ENCODE assay signal across 6 cellular contexts in the genomic region with DNA sequence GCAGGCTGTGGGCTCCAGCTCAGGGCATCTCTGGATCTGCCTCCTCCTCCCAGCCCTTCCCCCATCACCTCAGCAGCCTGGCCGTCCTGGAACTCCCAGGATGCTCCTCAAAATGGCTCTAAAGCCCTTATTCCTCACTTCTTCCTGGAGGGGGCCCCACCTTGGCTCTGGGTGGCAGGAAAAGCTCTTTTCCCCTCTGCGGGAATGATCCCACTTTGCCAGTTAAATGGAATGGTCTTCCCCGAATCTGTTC.
A peak's percentile ranks its signal among the peaks of the same experiment; 100 is the strongest.
DNase-seq lines count a peak whose midpoint lies in the region; ATAC-seq, FAIRE-seq and TF ChIP-seq lines count a peak whose summit lies in the region.
"Not testable (repeated sequence)": the region's sequence is repeated elsewhere in the genome, so short reads cannot be mapped to it uniquely, and the experiment has no call there.

No MANE protein-coding gene starts in this region.

- not testable (repeated sequence) for H3K79me1 ChIP-seq in H1 (ENCODE audit: low read depth, low read length)

- H3K4ac ChIP-seq in H1 (replicated peaks; ENCODE audit: insufficient read length, low read depth, low read length) = not testable (repeated sequence)

- H4K91ac ChIP-seq in H1 (replicated peaks; ENCODE audit: insufficient read length, low read length) = not testable (repeated sequence)

- not testable (repeated sequence) for H2BK15ac ChIP-seq in H1 (ENCODE audit: low read length)

- H3K4me3 ChIP-seq in RWPE2 (ENCODE audit: severe bottlenecking); H1 (ENCODE audit: extremely low read depth in 1 of 4, insufficient read depth in 2 of 4, low read depth in 3 of 4, low read length in 4 of 4); neural progenitor cell; spleen: not testable (repeated sequence)

- H3K4me2 ChIP-seq in H1 (ENCODE audit: insufficient read depth in 1 of 2, low read depth in 2 of 2, low read length in 2 of 2); neural progenitor cell: not testable (repeated sequence)

- intact Hi-C loops in spleen (cut with DNase I; ENCODE audit: low total_unique reads) = not testable (repeated sequence)

- H3K14ac ChIP-seq in H1 (ENCODE audit: insufficient read length) = not testable (repeated sequence)

- H3K23ac ChIP-seq in H1 (ENCODE audit: insufficient read length) = not testable (repeated sequence)

- not testable (repeated sequence) for FAIRE-seq in H1 (lab: Jason Lieb, UNC)

- not testable (repeated sequence) for H3K27ac ChIP-seq in RWPE2 (ENCODE audit: poor library complexity, severe bottlenecking); H1 (ENCODE audit: low read depth, low read length); neural progenitor cell; spleen

- not testable (repeated sequence) for H3K4me1 ChIP-seq in RWPE2 (ENCODE audit: insufficient read depth, poor library complexity, severe bottlenecking); H1 (replicated peaks in 1 of 4; ENCODE audit: control insufficient read depth in 3 of 4, insufficient read depth in 4 of 4, low read length in 3 of 4); neural progenitor cell; spleen

- not testable (repeated sequence) for H4K5ac ChIP-seq in H1 (ENCODE audit: insufficient read length, low read depth, low read length)

- not testable (repeated sequence) for H3K4me3 Mint-ChIP-seq in neural progenitor cell

- H3K18ac ChIP-seq in H1 (ENCODE audit: extremely low read depth, low read length) = not testable (repeated sequence)

- not testable (repeated sequence) for H3K36me3 ChIP-seq in RWPE2 (ENCODE audit: low read depth); H1 (ENCODE audit: control insufficient read depth in 2 of 4, insufficient read depth in 4 of 4, low read length in 3 of 4); neural progenitor cell; spleen

- peak overlapping the region; percentile 92 for H3K27ac Mint-ChIP-seq in neural progenitor cell

- ATAC-seq in RWPE2 (ENCODE audit: low read depth) = not testable (repeated sequence)

- not testable (repeated sequence) for H3K56ac ChIP-seq in H1 (replicated peaks; ENCODE audit: insufficient read length, low read depth, low read length)

- H3K27me3 Mint-ChIP-seq in neural progenitor cell (ENCODE audit: insufficient read depth, low read depth) = not testable (repeated sequence)

- TF ChIP-seq CTCF in RWPE2 (IDR thresholded peaks at IDR 0.05; ENCODE audit: poor library complexity, severe bottlenecking); H1 (IDR thresholded peaks at IDR 0.05; ENCODE audit: control extremely low read depth in 1 of 3, insufficient read depth in 1 of 3, low read depth in 1 of 3, low read length in 3 of 3); neural progenitor cell (IDR thresholded peaks at IDR 0.05); spleen (IDR thresholded peaks at IDR 0.05 in 8 of 11, conservative IDR thresholded peaks at IDR 0.05 in 3 of 11): not testable (repeated sequence)

- not testable (repeated sequence) for H2AFZ ChIP-seq in H1 (ENCODE audit: low read length); neural progenitor cell (replicated peaks)

- H4K20me1 ChIP-seq in H1 (replicated peaks in 1 of 2; ENCODE audit: control insufficient read depth in 1 of 2, insufficient read depth in 2 of 2, low read length in 2 of 2); neural progenitor cell (ENCODE audit: low read depth): not testable (repeated sequence)

- not testable (repeated sequence) for H3K9me3 ChIP-seq in RWPE2 (ENCODE audit: severe bottlenecking); H1 (ENCODE audit: insufficient read depth in 2 of 2, low read depth in 1 of 2, low read length in 1 of 2); neural progenitor cell (ENCODE audit: low read depth); spleen

- not testable (repeated sequence) for H3F3A ChIP-seq in neural progenitor cell (ENCODE audit: low read depth)

- H2AK5ac ChIP-seq in H1 (ENCODE audit: low read depth, low read length) = not testable (repeated sequence)

- H2BK120ac ChIP-seq in H1 (replicated peaks; ENCODE audit: low read depth, low read length) = not testable (repeated sequence)

- not testable (repeated sequence) for H3K79me2 ChIP-seq in H1 (ENCODE audit: control insufficient read depth in 1 of 2, insufficient read depth in 2 of 2, low read length in 2 of 2); neural progenitor cell (ENCODE audit: low read depth)

- not testable (repeated sequence) for H3K36me3 Mint-ChIP-seq in neural progenitor cell

- POLR2A ChIA-PET in H1 (lab: Charles Lee; ENCODE audit: partially characterized antibody) = not testable (repeated sequence)

- TF ChIP-seq EP300 in H1 (IDR thresholded peaks at IDR 0.05; ENCODE audit: borderline replicate concordance in 1 of 2, low read depth in 2 of 2, low read length in 2 of 2) = not testable (repeated sequence)

- CTCF ChIA-PET in H1 (lab: Charles Lee; ENCODE audit: partially characterized antibody) = not testable (repeated sequence)

- 92% methylated on average over 2 of the region's 3 CpGs; no CpG with 5 or more reads in 1 of the 2 experiments for WGBS in H1 (ENCODE audit: extremely low coverage in 1 of 2, insufficient coverage in 1 of 2, insufficient read length in 1 of 2, insufficient replicate concordance in 2 of 2, low coverage in 1 of 2, low lambda C conversion rate in 2 of 2, missing lambda C conversion rate in 1 of 2), 2 experiments
- 69 to 87% (median 82%) methylated on average over 3 of the region's 3 CpGs for WGBS in spleen, 5 donors

- not testable (repeated sequence) for TF ChIP-seq RAD21 in H1 (IDR thresholded peaks at IDR 0.05 in 1 of 2, conservative IDR thresholded peaks at IDR 0.05 in 1 of 2; ENCODE audit: low read depth in 2 of 2, low read length in 2 of 2)

- H2BK5ac ChIP-seq in H1 (ENCODE audit: low read depth, low read length) = not testable (repeated sequence)

- H2BK12ac ChIP-seq in H1 (ENCODE audit: low read depth, low read length) = not testable (repeated sequence)

- 0 out of 2 replicates have a peak overlapping the region, but pooled peaks have one; percentile 35 for H4K8ac ChIP-seq in H1 (ENCODE audit: extremely low read depth, insufficient read depth, low read length)

- H3K9me3 Mint-ChIP-seq in neural progenitor cell = not testable (repeated sequence)

- H3K4me1 Mint-ChIP-seq in neural progenitor cell = peaks cover 25% of the 10 kb centered on the region

- TF ChIP-seq POLR2A in H1 (IDR thresholded peaks at IDR 0.05; ENCODE audit: control extremely low read depth in 1 of 2, low read depth in 2 of 2, low read length in 2 of 2); spleen (IDR thresholded peaks at IDR 0.05): not testable (repeated sequence)

- not testable (repeated sequence) for H3K9ac ChIP-seq in H1 (replicated peaks in 1 of 4; ENCODE audit: extremely low read depth in 1 of 4, low read depth in 3 of 4, low read length in 3 of 4); neural progenitor cell

- H3K27me3 ChIP-seq in RWPE2 (ENCODE audit: insufficient read depth, poor library complexity, severe bottlenecking); H1 (replicated peaks in 1 of 4; ENCODE audit: control insufficient read depth in 3 of 4, extremely low read depth in 1 of 4, insufficient read depth in 3 of 4, low read length in 3 of 4); neural progenitor cell: not testable (repeated sequence)
- peaks cover 0 to 11% (median 0%) of the 10 kb centered on the region in 7 donors for H3K27me3 ChIP-seq in spleen (replicated peaks in 1 of 7)

- DNase-seq in RWPE2 (ENCODE audit: low spot score) (peak; percentile 22), islet precursor cell (peak; percentile 40), mesenteric fat pad (ENCODE audit: low spot score) (peak; percentile 47), spleen (peak; percentile 50)
- DNase-seq in H1 (ENCODE audit: low read depth in 1 of 2, low spot score in 2 of 2); neural progenitor cell (ENCODE audit: low spot score): not testable (repeated sequence)

- H2BK20ac ChIP-seq in H1 (ENCODE audit: low read length) = not testable (repeated sequence)

- not testable (repeated sequence) for H3K23me2 ChIP-seq in H1 (ENCODE audit: low read depth, low read length)
